Comparison of ENCODE assay signal across 1 cellular context in the genomic region with DNA sequence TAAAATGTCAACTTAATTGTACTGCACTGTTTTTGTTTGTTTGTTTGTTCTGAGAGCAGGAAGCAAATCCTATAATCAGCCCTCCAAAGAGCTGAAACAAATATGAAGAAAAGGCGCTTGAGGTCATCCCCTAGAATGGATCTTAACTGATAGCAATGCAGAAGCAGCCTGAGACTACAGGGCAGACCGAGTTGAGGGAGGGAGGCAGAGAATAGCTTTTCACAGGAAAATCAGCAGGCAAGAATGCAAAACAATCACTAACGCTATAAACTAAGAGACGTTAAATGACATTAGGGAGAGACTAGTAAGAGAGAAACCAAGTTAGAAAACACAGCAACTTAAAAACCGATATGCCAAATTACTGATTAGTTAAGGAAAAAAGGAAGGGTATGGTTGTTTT.
TF ChIP-seq lines count a peak whose summit lies in the region.

No MANE protein-coding gene starts in this region.

TF ChIP-seq in H1, 55 proteins besides CTCF, POLR2A, EP300 and RAD21:
- no peak for TF ChIP-seq HDAC6 (IDR thresholded peaks at IDR 0.05; ENCODE audit: low read depth, low read length)
- no peak for TF ChIP-seq CHD1 (IDR thresholded peaks at IDR 0.05; ENCODE audit: low read depth, low read length)
- no peak for TF ChIP-seq RXRA (IDR thresholded peaks at IDR 0.05; ENCODE audit: insufficient read depth, low read depth, low read length)
- no peak for TF ChIP-seq JUND (IDR thresholded peaks at IDR 0.05; ENCODE audit: low read length)
- no peak for TF ChIP-seq JUN (IDR thresholded peaks at IDR 0.05; ENCODE audit: low read depth, low read length)
- no peak for TF ChIP-seq NANOG (IDR thresholded peaks at IDR 0.05; ENCODE audit: insufficient read depth, low read depth, low read length, poor library complexity, severe bottlenecking)
- TF ChIP-seq SAP30 (IDR thresholded peaks at IDR 0.05; ENCODE audit: insufficient read depth, insufficient replicate concordance, low read length) = no peak
- TF ChIP-seq CBX5 (IDR thresholded peaks at IDR 0.05; ENCODE audit: low read depth, low read length) = no peak
- TF ChIP-seq RFX5 (IDR thresholded peaks at IDR 0.05; ENCODE audit: borderline replicate concordance, low read depth, low read length) = no peak
- TF ChIP-seq SP4 (IDR thresholded peaks at IDR 0.05; ENCODE audit: low read length) = no peak
- no peak for TF ChIP-seq SUZ12 (IDR thresholded peaks at IDR 0.05; ENCODE audit: low read length)
- no peak for TF ChIP-seq SIN3A (conservative IDR thresholded peaks at IDR 0.05 in 1 of 2, IDR thresholded peaks at IDR 0.05 in 1 of 2; ENCODE audit: low read depth in 1 of 2, low read length in 2 of 2)
- no peak for TF ChIP-seq BACH1 (IDR thresholded peaks at IDR 0.05; ENCODE audit: low read length)
- TF ChIP-seq TCF12 (IDR thresholded peaks at IDR 0.05; ENCODE audit: low read depth, low read length) = no peak
- TF ChIP-seq RBBP5 (IDR thresholded peaks at IDR 0.05; ENCODE audit: borderline replicate concordance, low read depth, low read length) = no peak
- TF ChIP-seq, protein P1, sequence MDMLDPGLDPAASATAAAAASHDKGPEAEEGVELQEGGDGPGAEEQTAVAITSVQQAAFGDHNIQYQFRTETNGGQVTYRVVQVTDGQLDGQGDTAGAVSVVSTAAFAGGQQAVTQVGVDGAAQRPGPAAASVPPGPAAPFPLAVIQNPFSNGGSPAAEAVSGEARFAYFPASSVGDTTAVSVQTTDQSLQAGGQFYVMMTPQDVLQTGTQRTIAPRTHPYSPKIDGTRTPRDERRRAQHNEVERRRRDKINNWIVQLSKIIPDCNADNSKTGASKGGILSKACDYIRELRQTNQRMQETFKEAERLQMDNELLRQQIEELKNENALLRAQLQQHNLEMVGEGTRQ (IDR thresholded peaks at IDR 0.05; ENCODE audit: low read length) = no peak
- TF ChIP-seq EZH2 (IDR thresholded peaks at IDR 0.05; ENCODE audit: low read depth, low read length, severe bottlenecking) = no peak
- no peak for TF ChIP-seq GTF2F1 (IDR thresholded peaks at IDR 0.05; ENCODE audit: borderline replicate concordance, low read depth, low read length)
TF ChIP-seq in H1: peak in this region for 0.
